ENCODE assay signal across 1 cellular context in the genomic region with DNA sequence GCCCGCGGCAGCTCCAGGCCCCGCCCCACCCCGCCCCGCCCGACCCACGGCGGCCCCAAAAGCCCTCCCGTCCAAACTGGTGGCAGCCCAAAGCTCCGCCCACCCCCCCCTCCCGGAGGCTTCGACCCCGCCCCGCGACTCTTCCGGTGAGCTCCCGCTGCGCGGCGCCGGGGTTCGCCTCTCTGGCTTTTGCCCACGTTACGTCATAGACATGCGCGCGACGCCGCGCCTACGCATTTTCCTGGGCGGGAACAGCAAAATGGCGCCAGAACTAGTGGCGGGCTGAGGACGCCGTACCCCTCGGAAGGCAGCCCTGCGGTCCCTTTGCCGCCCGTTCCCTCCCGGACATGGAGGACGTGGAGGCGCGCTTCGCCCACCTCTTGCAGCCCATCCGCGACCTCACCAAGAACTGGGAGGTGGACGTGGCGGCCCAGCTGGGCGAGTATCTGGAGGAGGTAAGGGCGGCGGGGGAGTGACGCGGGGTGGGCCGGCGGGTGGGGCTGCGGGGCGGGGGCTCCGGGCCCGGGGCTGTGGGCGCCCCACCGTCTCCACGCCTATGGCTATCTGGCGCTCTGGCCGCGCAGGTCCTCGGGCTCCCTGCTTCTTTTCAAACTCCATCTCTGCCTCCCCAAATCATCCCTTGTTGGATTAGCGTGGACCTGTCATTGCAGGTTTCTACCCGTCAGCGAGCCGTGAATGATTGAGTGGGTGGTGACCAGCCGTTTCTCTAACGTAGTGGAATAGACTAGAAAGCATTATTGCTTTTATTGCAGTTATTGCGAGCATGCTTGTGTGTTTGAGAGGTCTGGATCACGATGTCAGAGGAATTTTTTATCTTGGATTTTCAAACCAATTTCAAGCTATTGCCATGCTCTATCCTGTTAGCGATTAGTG.
TF ChIP-seq lines count a peak whose summit lies in the region.

Gene NCAPH2 (plus strand): TSS at position 234 of the 894 bp plus-strand sequence. CDS start 114 bp downstream, at position 348.

TF ChIP-seq in GM12878, 131 proteins besides CTCF, POLR2A, EP300 and RAD21 (continued from another document and continues in another):
- TF ChIP-seq ETV6 (conservative IDR thresholded peaks at IDR 0.05 in 1 of 2, IDR thresholded peaks at IDR 0.05 in 1 of 2; ENCODE audit: borderline replicate concordance in 1 of 2, low read depth in 1 of 2) (no peak), IRF4 (IDR thresholded peaks at IDR 0.05; ENCODE audit: low read depth, low read length) (no peak), TCF3 (IDR thresholded peaks at IDR 0.05; ENCODE audit: borderline replicate concordance, insufficient read depth, low read depth, low read length) (0 out of 2 replicates have a peak, but pooled peaks have one; percentile 14), ESRRA (IDR thresholded peaks at IDR 0.05; ENCODE audit: low read length) (peak; percentile 23; the same call in 1 of the 2 replicates), SREBF2 (IDR thresholded peaks at IDR 0.05; ENCODE audit: low read length) (no peak), ATF2 (IDR thresholded peaks at IDR 0.05; ENCODE audit: low read length) (no peak; the same call in 1 of the 2 replicates), USF2 (IDR thresholded peaks at IDR 0.05; ENCODE audit: borderline replicate concordance, low read depth, low read length) (no peak), MYC (IDR thresholded peaks at IDR 0.05; ENCODE audit: insufficient read depth, insufficient read length, insufficient replicate concordance, low read length, severe bottlenecking) (no peak), HCFC1 (IDR thresholded peaks at IDR 0.05; ENCODE audit: low read length) (peak; percentile 71), ZNF217 (IDR thresholded peaks at IDR 0.05) (no peak), RELB (IDR thresholded peaks at IDR 0.05; ENCODE audit: low read depth) (peak; percentile 99), MAX (IDR thresholded peaks at IDR 0.05; ENCODE audit: low read depth, low read length) (peak; percentile 47), YY1 (IDR thresholded peaks at IDR 0.05; ENCODE audit: low read depth, low read length) (peak; percentile 97), E2F8 (IDR thresholded peaks at IDR 0.05; ENCODE audit: low read depth, partially characterized antibody) (peak; percentile 86), PBX3 (IDR thresholded peaks at IDR 0.05; ENCODE audit: insufficient replicate concordance, low read depth, low read length) (peak; percentile 84), EGR1 (IDR thresholded peaks at IDR 0.05; ENCODE audit: borderline replicate concordance in 1 of 2, low read depth in 2 of 2, low read length in 2 of 2) (peak; percentile 30 to 93), FOXK2 (IDR thresholded peaks at IDR 0.05) (0 out of 2 replicates have a peak, but pooled peaks have one; percentile 43), TARDBP (IDR thresholded peaks at IDR 0.05; ENCODE audit: borderline replicate concordance) (peak; percentile 65; the same call in 1 of the 2 replicates), CBX3 (IDR thresholded peaks at IDR 0.05; ENCODE audit: borderline replicate concordance, low read depth) (no peak), IKZF1 (conservative IDR thresholded peaks at IDR 0.05) (peak; percentile 50), ZNF687 (IDR thresholded peaks at IDR 0.05) (0 out of 2 replicates have a peak, but pooled peaks have one; percentile 36), PML (IDR thresholded peaks at IDR 0.05; ENCODE audit: low read length) (0 out of 2 replicates have a peak, but pooled peaks have one; percentile 59), ZSCAN29 (IDR thresholded peaks at IDR 0.05) (no peak), PKNOX1 (IDR thresholded peaks at IDR 0.05) (peak; percentile 88), BCL3 (IDR thresholded peaks at IDR 0.05; ENCODE audit: borderline replicate concordance, insufficient read depth, low read depth, low read length, poor library complexity, severe bottlenecking) (no peak), RBBP5 (conservative IDR thresholded peaks at IDR 0.05) (no peak)
- TF ChIP-seq, protein P1, sequence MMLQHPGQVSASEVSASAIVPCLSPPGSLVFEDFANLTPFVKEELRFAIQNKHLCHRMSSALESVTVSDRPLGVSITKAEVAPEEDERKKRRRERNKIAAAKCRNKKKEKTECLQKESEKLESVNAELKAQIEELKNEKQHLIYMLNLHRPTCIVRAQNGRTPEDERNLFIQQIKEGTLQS (IDR thresholded peaks at IDR 0.05; ENCODE audit: borderline replicate concordance, extremely low read depth, low read depth, low read length), result peak; percentile 67; the same call in 1 of the 2 replicates
- TF ChIP-seq, protein P2, sequence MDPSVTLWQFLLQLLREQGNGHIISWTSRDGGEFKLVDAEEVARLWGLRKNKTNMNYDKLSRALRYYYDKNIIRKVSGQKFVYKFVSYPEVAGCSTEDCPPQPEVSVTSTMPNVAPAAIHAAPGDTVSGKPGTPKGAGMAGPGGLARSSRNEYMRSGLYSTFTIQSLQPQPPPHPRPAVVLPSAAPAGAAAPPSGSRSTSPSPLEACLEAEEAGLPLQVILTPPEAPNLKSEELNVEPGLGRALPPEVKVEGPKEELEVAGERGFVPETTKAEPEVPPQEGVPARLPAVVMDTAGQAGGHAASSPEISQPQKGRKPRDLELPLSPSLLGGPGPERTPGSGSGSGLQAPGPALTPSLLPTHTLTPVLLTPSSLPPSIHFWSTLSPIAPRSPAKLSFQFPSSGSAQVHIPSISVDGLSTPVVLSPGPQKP (IDR thresholded peaks at IDR 0.05; ENCODE audit: low read depth, low read length), result peak; percentile 70; the same call in 1 of the 2 replicates
- TF ChIP-seq, protein P3, sequence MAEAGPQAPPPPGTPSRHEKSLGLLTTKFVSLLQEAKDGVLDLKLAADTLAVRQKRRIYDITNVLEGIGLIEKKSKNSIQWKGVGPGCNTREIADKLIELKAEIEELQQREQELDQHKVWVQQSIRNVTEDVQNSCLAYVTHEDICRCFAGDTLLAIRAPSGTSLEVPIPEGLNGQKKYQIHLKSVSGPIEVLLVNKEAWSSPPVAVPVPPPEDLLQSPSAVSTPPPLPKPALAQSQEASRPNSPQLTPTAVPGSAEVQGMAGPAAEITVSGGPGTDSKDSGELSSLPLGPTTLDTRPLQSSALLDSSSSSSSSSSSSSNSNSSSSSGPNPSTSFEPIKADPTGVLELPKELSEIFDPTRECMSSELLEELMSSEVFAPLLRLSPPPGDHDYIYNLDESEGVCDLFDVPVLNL (IDR thresholded peaks at IDR 0.05; ENCODE audit: low read depth, low read length), result peak; percentile 89
